ENCODE assay signal across 1 cellular context in the genomic region with DNA sequence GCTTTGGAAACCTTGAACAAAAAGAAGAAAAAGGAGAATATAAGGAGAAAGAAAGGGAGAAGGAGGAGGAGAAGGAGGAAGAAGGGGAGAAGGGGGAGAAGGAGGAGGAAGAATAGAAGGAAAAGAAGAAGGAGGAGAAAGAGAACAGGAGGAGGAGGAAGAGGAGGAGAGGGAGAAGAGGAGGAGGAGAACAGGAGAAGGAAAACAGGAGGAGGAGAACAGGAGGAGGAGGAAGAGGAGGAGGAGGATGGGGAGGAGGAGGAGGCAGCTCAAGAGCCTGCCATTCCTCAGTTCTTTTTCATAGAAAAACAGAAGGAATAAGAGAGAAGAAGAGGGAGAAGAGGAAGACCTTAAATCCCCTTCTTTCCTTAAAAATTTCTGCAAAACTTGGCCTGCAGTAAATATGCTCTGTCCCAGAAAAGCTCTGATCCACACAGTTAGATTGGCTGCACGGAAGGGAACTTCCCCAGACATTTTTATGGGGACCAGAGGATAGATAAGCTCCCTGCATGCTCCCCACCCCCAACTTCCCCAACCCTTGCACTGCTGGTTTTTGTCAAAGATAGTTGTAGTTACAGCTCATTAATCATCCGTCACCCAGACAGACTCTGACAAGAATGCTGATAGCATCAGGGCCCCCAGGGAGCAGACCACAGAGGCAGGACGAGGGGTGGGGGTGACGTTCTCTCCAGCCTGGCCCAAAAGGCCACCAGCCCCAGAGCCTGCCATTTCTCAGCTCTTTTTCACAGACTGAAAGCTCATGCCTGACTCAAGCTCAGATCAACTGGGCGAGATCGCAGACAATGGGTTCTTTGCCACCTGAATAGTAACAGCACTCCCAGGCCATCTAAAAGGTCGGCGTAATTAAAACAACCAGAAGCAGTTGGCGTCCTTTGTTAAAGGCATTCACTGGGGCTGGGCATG.
TF ChIP-seq lines count a peak whose summit lies in the region.

No MANE protein-coding gene starts in this region.

TF ChIP-seq in SK-N-SH treated with all-trans-retinoic acid at 6 μM for 48 hours, 23 proteins besides CTCF, POLR2A, EP300 and RAD21 (continued from another document):
- TF ChIP-seq, protein P1, sequence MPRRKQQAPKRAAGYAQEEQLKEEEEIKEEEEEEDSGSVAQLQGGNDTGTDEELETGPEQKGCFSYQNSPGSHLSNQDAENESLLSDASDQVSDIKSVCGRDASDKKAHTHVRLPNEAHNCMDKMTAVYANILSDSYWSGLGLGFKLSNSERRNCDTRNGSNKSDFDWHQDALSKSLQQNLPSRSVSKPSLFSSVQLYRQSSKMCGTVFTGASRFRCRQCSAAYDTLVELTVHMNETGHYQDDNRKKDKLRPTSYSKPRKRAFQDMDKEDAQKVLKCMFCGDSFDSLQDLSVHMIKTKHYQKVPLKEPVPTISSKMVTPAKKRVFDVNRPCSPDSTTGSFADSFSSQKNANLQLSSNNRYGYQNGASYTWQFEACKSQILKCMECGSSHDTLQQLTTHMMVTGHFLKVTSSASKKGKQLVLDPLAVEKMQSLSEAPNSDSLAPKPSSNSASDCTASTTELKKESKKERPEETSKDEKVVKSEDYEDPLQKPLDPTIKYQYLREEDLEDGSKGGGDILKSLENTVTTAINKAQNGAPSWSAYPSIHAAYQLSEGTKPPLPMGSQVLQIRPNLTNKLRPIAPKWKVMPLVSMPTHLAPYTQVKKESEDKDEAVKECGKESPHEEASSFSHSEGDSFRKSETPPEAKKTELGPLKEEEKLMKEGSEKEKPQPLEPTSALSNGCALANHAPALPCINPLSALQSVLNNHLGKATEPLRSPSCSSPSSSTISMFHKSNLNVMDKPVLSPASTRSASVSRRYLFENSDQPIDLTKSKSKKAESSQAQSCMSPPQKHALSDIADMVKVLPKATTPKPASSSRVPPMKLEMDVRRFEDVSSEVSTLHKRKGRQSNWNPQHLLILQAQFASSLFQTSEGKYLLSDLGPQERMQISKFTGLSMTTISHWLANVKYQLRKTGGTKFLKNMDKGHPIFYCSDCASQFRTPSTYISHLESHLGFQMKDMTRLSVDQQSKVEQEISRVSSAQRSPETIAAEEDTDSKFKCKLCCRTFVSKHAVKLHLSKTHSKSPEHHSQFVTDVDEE (CRISPR knock-in tag; IDR thresholded peaks at IDR 0.05) = peak; percentile 99
- TF ChIP-seq TCF4 (CRISPR knock-in tag; IDR thresholded peaks at IDR 0.05; ENCODE audit: borderline replicate concordance) = peak; percentile 81
TF ChIP-seq in SK-N-SH treated with all-trans-retinoic acid at 6 μM for 48 hours: peak in this region for 6.
